17 cellular contexts compared by ENCODE assay signal in genomic region chr1:162138599-162139397, GRCh38.
"Had no signal": no experiment of that assay in that cellular context is flagged by ENCODE, and none has a peak within 500 bp of the region (broad histone marks: within the 10 kb centered on the region; RNA-seq: fewer than 3 reads in every experiment).

No MANE protein-coding gene starts in this region.

- H3K27ac ChIP-seq: coronary artery, foreskin keratinocyte, neutrophil, transverse colon had no signal

- H3K27me3 ChIP-seq: foreskin keratinocyte, neutrophil, transverse colon had no signal

- ATAC-seq: activated CD8-positive, alpha-beta T cell treated with anti-CD3 and anti-CD28 coated beads, Interleukin-2, amount 10 ng/mL, durations not matched to agents 7 days and 5 days; foreskin keratinocyte; stimulated activated memory B cell treated with anti-CD40 and anti-IgM and Interleukin-4, amounts not matched to agents 10 μg/mL and 1 μg/mL and 100 μg/mL, for 72 hours; T-helper 17 cell had no signal

- H3K36me3 ChIP-seq: neutrophil, transverse colon had no signal

- H3K4me1 ChIP-seq: transverse colon had no signal

- H3K9me3 ChIP-seq: neutrophil, transverse colon had no signal

- DNase-seq: activated B cell treated with CpG ODN at 0.5 μM for 24 hours; activated CD4-positive, alpha-beta T cell treated with anti-CD3 and anti-CD28 coated beads, Interleukin-2, amount 10 ng/mL, durations not matched to agents 24 days and 14 days; activated CD8-positive, alpha-beta memory T cell treated with anti-CD3 and anti-CD28 coated beads, Interleukin-2, amount 50 U/mL, for 4 hours; activated CD8-positive, alpha-beta T cell treated with anti-CD3 and anti-CD28 coated beads, Interleukin-2, amount 10 ng/mL, durations not matched to agents 7 days and 5 days; activated gamma-delta T cell treated with Interleukin-2 at 50 U/mL for 16 hours; activated T-cell treated with anti-CD3 and anti-CD28 coated beads, Interleukin-2, amount 50 U/mL, for 48 hours; amniotic stem cell; effector CD8-positive, alpha-beta T cell; foreskin keratinocyte; kidney glomerular epithelial cell; retina; stimulated activated CD4-positive, alpha-beta T cell treated with anti-CD3 and anti-CD28 coated beads, Interleukin-2, amount 100 ng/mL, for 48 hours; T-helper 17 cell; transverse colon had no signal

- H3K4me3 ChIP-seq: coronary artery, transverse colon had no signal
